ENCODE assay signal across 1 cellular context in genomic region chr3:160780246-160780645, GRCh38.
TF ChIP-seq lines count a peak whose summit lies in the region.

No MANE protein-coding gene starts in this region.

TF ChIP-seq in GM23338, 12 proteins besides CTCF, POLR2A, EP300 and RAD21:
- TF ChIP-seq CREB1 (CRISPR knock-in tag; IDR thresholded peaks at IDR 0.05; ENCODE audit: low read depth) (no peak), EZH2 (IDR thresholded peaks at IDR 0.05; ENCODE audit: low read depth, unreplicated experiment) (no peak), ETS1 (IDR thresholded peaks at IDR 0.05) (no peak), JUNB (IDR thresholded peaks at IDR 0.05; ENCODE audit: unreplicated experiment) (no peak), ZNF462 (CRISPR knock-in tag; IDR thresholded peaks at IDR 0.05) (no peak), ZNF114 (CRISPR knock-in tag; IDR thresholded peaks at IDR 0.05) (no peak), EZH2phosphoT487 (IDR thresholded peaks at IDR 0.05; ENCODE audit: unreplicated experiment) (no peak), ZNF331 (CRISPR knock-in tag; IDR thresholded peaks at IDR 0.05; ENCODE audit: low read depth) (no peak), POLR2AphosphoS5 (IDR thresholded peaks at IDR 0.05; ENCODE audit: low read depth) (no peak), STAT1 (IDR thresholded peaks at IDR 0.05; ENCODE audit: unreplicated experiment) (no peak), NANOG (IDR thresholded peaks at IDR 0.05; ENCODE audit: borderline replicate concordance) (no peak), REST (IDR thresholded peaks at IDR 0.05; ENCODE audit: unreplicated experiment) (no peak)
